1 cellular context compared by ENCODE assay signal in genomic region chr1:11099310-11100148, GRCh38.
TF ChIP-seq lines count a peak whose summit lies in the region.

Gene EXOSC10 (minus strand): TSS chr1:11099869. CDS start chr1:11099831, 38 bp downstream.

TF ChIP-seq in HepG2, 621 proteins besides CTCF, POLR2A, EP300 and RAD21 (continued from another document and continues in another):
- TF ChIP-seq, protein P1, sequence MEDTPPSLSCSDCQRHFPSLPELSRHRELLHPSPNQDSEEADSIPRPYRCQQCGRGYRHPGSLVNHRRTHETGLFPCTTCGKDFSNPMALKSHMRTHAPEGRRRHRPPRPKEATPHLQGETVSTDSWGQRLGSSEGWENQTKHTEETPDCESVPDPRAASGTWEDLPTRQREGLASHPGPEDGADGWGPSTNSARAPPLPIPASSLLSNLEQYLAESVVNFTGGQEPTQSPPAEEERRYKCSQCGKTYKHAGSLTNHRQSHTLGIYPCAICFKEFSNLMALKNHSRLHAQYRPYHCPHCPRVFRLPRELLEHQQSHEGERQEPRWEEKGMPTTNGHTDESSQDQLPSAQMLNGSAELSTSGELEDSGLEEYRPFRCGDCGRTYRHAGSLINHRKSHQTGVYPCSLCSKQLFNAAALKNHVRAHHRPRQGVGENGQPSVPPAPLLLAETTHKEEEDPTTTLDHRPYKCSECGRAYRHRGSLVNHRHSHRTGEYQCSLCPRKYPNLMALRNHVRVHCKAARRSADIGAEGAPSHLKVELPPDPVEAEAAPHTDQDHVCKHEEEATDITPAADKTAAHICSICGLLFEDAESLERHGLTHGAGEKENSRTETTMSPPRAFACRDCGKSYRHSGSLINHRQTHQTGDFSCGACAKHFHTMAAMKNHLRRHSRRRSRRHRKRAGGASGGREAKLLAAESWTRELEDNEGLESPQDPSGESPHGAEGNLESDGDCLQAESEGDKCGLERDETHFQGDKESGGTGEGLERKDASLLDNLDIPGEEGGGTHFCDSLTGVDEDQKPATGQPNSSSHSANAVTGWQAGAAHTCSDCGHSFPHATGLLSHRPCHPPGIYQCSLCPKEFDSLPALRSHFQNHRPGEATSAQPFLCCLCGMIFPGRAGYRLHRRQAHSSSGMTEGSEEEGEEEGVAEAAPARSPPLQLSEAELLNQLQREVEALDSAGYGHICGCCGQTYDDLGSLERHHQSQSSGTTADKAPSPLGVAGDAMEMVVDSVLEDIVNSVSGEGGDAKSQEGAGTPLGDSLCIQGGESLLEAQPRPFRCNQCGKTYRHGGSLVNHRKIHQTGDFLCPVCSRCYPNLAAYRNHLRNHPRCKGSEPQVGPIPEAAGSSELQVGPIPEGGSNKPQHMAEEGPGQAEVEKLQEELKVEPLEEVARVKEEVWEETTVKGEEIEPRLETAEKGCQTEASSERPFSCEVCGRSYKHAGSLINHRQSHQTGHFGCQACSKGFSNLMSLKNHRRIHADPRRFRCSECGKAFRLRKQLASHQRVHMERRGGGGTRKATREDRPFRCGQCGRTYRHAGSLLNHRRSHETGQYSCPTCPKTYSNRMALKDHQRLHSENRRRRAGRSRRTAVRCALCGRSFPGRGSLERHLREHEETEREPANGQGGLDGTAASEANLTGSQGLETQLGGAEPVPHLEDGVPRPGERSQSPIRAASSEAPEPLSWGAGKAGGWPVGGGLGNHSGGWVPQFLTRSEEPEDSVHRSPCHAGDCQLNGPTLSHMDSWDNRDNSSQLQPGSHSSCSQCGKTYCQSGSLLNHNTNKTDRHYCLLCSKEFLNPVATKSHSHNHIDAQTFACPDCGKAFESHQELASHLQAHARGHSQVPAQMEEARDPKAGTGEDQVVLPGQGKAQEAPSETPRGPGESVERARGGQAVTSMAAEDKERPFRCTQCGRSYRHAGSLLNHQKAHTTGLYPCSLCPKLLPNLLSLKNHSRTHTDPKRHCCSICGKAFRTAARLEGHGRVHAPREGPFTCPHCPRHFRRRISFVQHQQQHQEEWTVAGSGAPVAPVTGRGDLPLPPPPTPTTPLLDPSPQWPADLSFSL (CRISPR knock-in tag; IDR thresholded peaks at IDR 0.05), result no peak
- TF ChIP-seq KIAA2018 (CRISPR knock-in tag; IDR thresholded peaks at IDR 0.05; ENCODE audit: borderline replicate concordance) (no peak), ZNF644 (CRISPR knock-in tag; IDR thresholded peaks at IDR 0.05; ENCODE audit: low read depth) (no peak), HOXA3 (CRISPR knock-in tag; IDR thresholded peaks at IDR 0.05) (peak; percentile 72), ZNF256 (CRISPR knock-in tag; conservative IDR thresholded peaks at IDR 0.05) (no peak), E2F2 (CRISPR knock-in tag; IDR thresholded peaks at IDR 0.05; ENCODE audit: borderline replicate concordance) (no peak), PHF20 (CRISPR knock-in tag; IDR thresholded peaks at IDR 0.05) (peak; percentile 84), MTERF4 (CRISPR knock-in tag; IDR thresholded peaks at IDR 0.05) (no peak), HBP1 (CRISPR knock-in tag; IDR thresholded peaks at IDR 0.05; ENCODE audit: low read depth) (peak; percentile 51; the same call in 1 of the 2 replicates), ZNF749 (CRISPR knock-in tag; IDR thresholded peaks at IDR 0.05; ENCODE audit: borderline replicate concordance) (no peak), MLLT10 (CRISPR knock-in tag; IDR thresholded peaks at IDR 0.05) (no peak), MYC (CRISPR knock-in tag; IDR thresholded peaks at IDR 0.05; ENCODE audit: borderline replicate concordance) (no peak; the same call in 1 of the 2 replicates), SALL2 (CRISPR knock-in tag; IDR thresholded peaks at IDR 0.05) (peak; percentile 85; the same call in 1 of the 2 replicates), KLF11 (CRISPR knock-in tag; IDR thresholded peaks at IDR 0.05) (0 out of 2 replicates have a peak, but pooled peaks have one; percentile 56), ATF3 (CRISPR knock-in tag; IDR thresholded peaks at IDR 0.05) (peak; percentile 17; the same call in 1 of the 2 replicates), ZNF589 (CRISPR knock-in tag; conservative IDR thresholded peaks at IDR 0.05) (0 out of 2 replicates have a peak, but pooled peaks have one; percentile 8), HDAC6 (IDR thresholded peaks at IDR 0.05; ENCODE audit: low read depth, low read length) (no peak), ZEB1 (IDR thresholded peaks at IDR 0.05; ENCODE audit: insufficient replicate concordance, low read depth) (no peak), EHMT2 (IDR thresholded peaks at IDR 0.05; ENCODE audit: borderline replicate concordance, low read depth, low read length) (no peak), PAX8 (CRISPR knock-in tag; IDR thresholded peaks at IDR 0.05; ENCODE audit: borderline replicate concordance) (no peak), ZNF7 (CRISPR knock-in tag; IDR thresholded peaks at IDR 0.05) (no peak), IKZF1 (IDR thresholded peaks at IDR 0.05) (no peak), KDM3A (CRISPR knock-in tag; IDR thresholded peaks at IDR 0.05; ENCODE audit: low read depth) (peak; percentile 77; the same call in 1 of the 2 replicates), ZSCAN29 (CRISPR knock-in tag; conservative IDR thresholded peaks at IDR 0.05) (0 out of 2 replicates have a peak, but pooled peaks have one; percentile 26), SUZ12 (IDR thresholded peaks at IDR 0.05; ENCODE audit: low read depth, low read length) (no peak), DDIT3 (CRISPR knock-in tag; IDR thresholded peaks at IDR 0.05) (no peak), ZNF335 (CRISPR knock-in tag; IDR thresholded peaks at IDR 0.05) (peak; percentile 71; the same call in 1 of the 2 replicates)
- TF ChIP-seq, protein P2, sequence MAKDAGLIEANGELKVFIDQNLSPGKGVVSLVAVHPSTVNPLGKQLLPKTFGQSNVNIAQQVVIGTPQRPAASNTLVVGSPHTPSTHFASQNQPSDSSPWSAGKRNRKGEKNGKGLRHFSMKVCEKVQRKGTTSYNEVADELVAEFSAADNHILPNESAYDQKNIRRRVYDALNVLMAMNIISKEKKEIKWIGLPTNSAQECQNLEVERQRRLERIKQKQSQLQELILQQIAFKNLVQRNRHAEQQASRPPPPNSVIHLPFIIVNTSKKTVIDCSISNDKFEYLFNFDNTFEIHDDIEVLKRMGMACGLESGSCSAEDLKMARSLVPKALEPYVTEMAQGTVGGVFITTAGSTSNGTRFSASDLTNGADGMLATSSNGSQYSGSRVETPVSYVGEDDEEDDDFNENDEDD (CRISPR knock-in tag; IDR thresholded peaks at IDR 0.05; ENCODE audit: borderline replicate concordance), result no peak
- TF ChIP-seq, protein P3, sequence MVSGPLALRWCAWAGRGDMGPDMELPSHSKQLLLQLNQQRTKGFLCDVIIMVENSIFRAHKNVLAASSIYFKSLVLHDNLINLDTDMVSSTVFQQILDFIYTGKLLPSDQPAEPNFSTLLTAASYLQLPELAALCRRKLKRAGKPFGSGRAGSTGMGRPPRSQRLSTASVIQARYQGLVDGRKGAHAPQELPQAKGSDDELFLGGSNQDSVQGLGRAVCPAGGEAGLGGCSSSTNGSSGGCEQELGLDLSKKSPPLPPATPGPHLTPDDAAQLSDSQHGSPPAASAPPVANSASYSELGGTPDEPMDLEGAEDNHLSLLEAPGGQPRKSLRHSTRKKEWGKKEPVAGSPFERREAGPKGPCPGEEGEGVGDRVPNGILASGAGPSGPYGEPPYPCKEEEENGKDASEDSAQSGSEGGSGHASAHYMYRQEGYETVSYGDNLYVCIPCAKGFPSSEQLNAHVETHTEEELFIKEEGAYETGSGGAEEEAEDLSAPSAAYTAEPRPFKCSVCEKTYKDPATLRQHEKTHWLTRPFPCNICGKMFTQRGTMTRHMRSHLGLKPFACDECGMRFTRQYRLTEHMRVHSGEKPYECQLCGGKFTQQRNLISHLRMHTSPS (CRISPR knock-in tag; IDR thresholded peaks at IDR 0.05; ENCODE audit: low read depth), result no peak
